In the genomic region with DNA sequence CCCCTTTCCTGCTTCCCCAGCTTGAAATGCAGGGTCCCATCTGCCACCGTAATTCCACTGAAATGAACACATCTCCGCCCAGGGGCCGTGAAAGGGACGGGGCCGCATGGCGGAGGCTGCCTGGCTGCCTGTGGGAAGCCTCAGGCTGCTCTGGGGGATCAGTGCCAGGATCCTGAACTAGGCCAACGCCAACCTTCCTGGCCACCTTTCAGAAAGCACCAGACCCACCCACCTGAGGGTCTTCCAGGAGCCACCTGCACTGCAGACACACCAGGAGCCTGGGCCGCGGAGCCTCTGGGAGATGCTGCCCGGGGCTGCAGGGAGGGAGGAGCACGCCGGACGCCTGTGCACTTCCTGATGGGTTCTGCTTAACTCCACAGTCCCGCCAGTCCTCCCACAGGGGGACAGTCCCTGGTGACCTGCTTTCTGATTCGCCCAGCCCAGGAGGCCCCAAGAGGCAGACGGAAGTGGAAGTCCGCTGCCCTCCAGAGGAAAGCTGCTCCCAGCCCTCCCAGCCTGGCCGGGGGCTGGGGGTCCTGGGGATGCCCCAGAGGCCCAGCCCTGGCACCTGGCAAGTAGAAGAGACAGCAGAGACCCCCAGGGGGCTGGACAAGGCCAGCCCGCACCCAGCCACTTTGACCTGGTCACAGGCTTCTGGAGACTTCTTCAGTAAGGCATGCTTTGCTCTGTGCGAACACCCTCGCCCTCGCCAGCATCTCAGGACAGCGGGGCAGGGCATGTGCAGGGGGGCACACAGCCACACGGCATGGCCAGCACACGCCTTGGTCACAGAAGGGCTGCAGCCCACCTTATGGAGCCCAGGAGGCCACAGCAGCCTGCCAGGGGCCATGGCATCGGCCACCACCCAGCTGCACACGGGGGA, we compare ENCODE assay signal across 1 cellular context.
TF ChIP-seq lines count a peak whose summit lies in the region.

Gene CARD9 (minus strand): TSS at position 370 of the 883 bp plus-strand sequence. CDS start 1,591 bp downstream, outside the sequence.

TF ChIP-seq in SK-N-SH, 30 proteins besides CTCF, POLR2A, EP300 and RAD21 (continued from another document):
- no peak for TF ChIP-seq NRF1 (IDR thresholded peaks at IDR 0.05; ENCODE audit: low read depth, low read length)
- no peak for TF ChIP-seq POLR2AphosphoS5 (IDR thresholded peaks at IDR 0.05; ENCODE audit: low read depth, low read length)
- TF ChIP-seq GABPA (IDR thresholded peaks at IDR 0.05; ENCODE audit: low read depth), result no peak
